In genomic region chr5:75236322-75237316, GRCh38 we compare ENCODE assay signal across 8 cellular contexts.
DNase-seq lines count a peak whose midpoint lies in the region; ATAC-seq and TF ChIP-seq lines count a peak whose summit lies in the region.

A gene with protein sequence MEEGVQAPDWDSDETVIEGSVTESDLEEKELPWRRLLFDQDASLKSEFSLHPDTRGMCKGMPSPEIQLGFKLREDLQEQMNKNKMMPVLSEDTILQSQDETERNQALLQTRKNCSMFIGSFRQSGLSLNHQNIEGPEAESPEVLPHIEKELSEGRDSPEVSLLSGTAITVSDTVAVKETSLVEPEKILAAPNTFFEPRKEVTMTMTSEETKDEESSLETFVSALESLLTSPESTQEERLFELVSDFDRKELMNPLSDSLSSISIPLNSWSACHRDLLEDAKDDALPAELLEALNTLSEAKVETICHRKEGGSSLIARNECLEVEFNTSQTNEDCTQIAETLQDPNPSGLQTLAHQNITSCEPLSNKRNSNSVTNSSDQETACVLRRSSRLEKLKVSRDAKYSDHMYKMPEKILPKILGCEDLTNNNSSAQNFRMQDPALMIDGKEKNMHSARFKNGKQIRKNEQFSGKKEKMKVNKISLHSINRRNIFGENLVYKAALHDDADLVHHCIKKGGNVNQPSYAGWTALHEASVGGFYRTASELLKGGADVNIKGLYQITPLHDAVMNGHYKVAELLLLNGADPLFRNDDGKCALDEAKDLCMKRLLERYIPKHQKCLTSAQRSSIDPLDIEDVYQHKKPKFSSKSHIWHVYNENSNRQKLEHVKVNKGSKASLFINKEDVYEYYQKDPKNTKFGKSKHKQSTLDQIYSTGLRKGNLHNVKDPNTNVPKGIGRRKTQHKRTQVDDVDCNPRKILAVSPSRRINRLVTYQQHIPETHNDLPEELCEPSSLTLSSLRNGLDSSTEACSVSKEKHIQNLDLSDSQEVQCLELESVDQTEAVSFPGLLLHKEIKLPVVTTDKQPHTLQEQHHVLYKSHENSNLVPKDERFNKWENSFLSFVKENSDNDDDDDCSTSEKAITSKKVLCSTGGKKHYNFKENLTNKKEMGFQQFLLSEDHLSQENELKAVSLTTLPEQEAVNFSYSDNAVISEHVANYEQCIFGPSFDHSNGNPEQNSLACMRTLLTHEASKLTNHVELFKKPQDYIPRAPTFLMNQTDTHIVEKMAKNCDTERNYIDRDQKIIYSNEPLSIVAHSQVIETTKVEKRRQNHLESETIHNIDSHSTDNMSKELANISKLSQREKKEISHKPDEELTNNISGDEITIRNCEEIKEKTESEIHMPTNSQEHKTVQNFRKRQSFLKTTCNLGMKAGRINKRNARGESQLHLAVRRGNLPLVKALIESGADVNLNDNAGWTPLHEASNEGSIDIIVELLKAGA (N-terminal part only) (minus strand): TSS chr5:75236878. CDS start chr5:75236686, 192 bp downstream.

- peak within 1 kb of the TSS; percentile 98 for H2AFZ ChIP-seq in OCI-LY1 (ENCODE audit: low read length)

- H3K4me1 ChIP-seq in HUES48 (ENCODE audit: control insufficient read depth, insufficient read depth, low read length) = peaks cover 18% of the 10 kb centered on the region
- peaks cover 14% of the 10 kb centered on the region for H3K4me1 ChIP-seq in OCI-LY1 (ENCODE audit: insufficient read depth, low read length, severe bottlenecking)
- H3K4me1 ChIP-seq in mucosa of stomach (ENCODE audit: control insufficient read depth, insufficient read depth, low read length) = peaks cover 5% of the 10 kb centered on the region

- H3K4me3 ChIP-seq in HUES48 (ENCODE audit: low read depth, low read length) = peak within 1 kb of the TSS; percentile 70
- H3K4me3 ChIP-seq in OCI-LY1 (ENCODE audit: low read depth, low read length, poor library complexity, severe bottlenecking) = peak within 1 kb of the TSS; percentile 73
- H3K4me3 ChIP-seq in mucosa of stomach (ENCODE audit: low read length) = peak within 1 kb of the TSS; percentile 72

- ATAC-seq in GM21390 (IDR thresholded peaks at IDR 0.05; ENCODE audit: unreplicated experiment) = peak; percentile 98

- H3K79me2 ChIP-seq in OCI-LY1 (ENCODE audit: insufficient read depth, low read length) = no peaks in the 10 kb centered on the region

- no peak within 1 kb of the TSS for H3K27ac ChIP-seq in HUES48 (ENCODE audit: low read depth, low read length)
- no peak within 1 kb of the TSS for H3K27ac ChIP-seq in OCI-LY1 (ENCODE audit: low read depth, low read length, poor library complexity, severe bottlenecking)

- H3F3A ChIP-seq in OCI-LY1 (ENCODE audit: insufficient read depth, low read length) = no peaks in the 10 kb centered on the region

- peak; percentile 71 for TF ChIP-seq POLR2A in erythroblast (IDR thresholded peaks at IDR 0.05; ENCODE audit: low read length)

- H3K9ac ChIP-seq in HUES48 (ENCODE audit: low read depth, low read length) (peak within 1 kb of the TSS; percentile 33), OCI-LY1 (ENCODE audit: low read length) (peak within 1 kb of the TSS; percentile 74), mucosa of stomach (ENCODE audit: low read length) (peak within 1 kb of the TSS; percentile 72)

- H3K27me3 ChIP-seq in HUES48 (ENCODE audit: control insufficient read depth, insufficient read depth, low read length) = no peaks in the 10 kb centered on the region
- no peaks in the 10 kb centered on the region for H3K27me3 ChIP-seq in OCI-LY1 (ENCODE audit: insufficient read depth, low read length)
- no peaks in the 10 kb centered on the region for H3K27me3 ChIP-seq in mucosa of stomach (ENCODE audit: control insufficient read depth, insufficient read depth, low read length)

- peak within 1 kb of the TSS; percentile 87 for H3K4me2 ChIP-seq in OCI-LY1 (ENCODE audit: low read length)

- H3K9me3 ChIP-seq in HUES48 (ENCODE audit: control insufficient read depth, insufficient read depth, low read length) (no peaks in the 10 kb centered on the region), OCI-LY1 (ENCODE audit: low read length) (no peaks in the 10 kb centered on the region), mucosa of stomach (ENCODE audit: control insufficient read depth, low read length) (no peaks in the 10 kb centered on the region)

- peak; percentile 62 for TF ChIP-seq CTCF in OCI-LY1 (IDR thresholded peaks at IDR 0.05; ENCODE audit: low read length)

- peak; percentile 41 for DNase-seq in DMS 273 treated with DMSO at 0.1 percent for 48 hours (lab: John Stamatoyannopoulos, UW)
- peak; percentile 88 for DNase-seq in activated T-cell treated with anti-CD3 and anti-CD28 coated beads for 48 hours (ENCODE audit: low read depth)
- peak; percentile 91 to 95 for DNase-seq in erythroblast (lab: John Stamatoyannopoulos, UW)
- DNase-seq in stimulated activated CD8-positive, alpha-beta memory T cell treated with anti-CD3 and anti-CD28 coated beads, Interleukin-4, amount 100 ng/mL, for 48 hours = peak; percentile 90

- no peaks in the 10 kb centered on the region for H3K9me2 ChIP-seq in OCI-LY1 (ENCODE audit: low read depth, low read length)

- H3K36me3 ChIP-seq in HUES48 (ENCODE audit: control insufficient read depth, insufficient read depth, low read length) = no peaks in the 10 kb centered on the region
- H3K36me3 ChIP-seq in OCI-LY1 (ENCODE audit: insufficient read depth, low read length) = no peaks in the 10 kb centered on the region
- no peaks in the 10 kb centered on the region for H3K36me3 ChIP-seq in mucosa of stomach (ENCODE audit: control insufficient read depth, insufficient read depth, low read length)

- no peaks in the 10 kb centered on the region for H4K20me1 ChIP-seq in OCI-LY1 (ENCODE audit: insufficient read depth, low read length)

Comparison
In these comparisons a context has a peak if more than half of its experiments do, and no peak if none do; other contexts are left out.
1. DNase-seq: peak in every context shown above with its lines; median percentile 93 in erythroblast; 90 in stimulated activated CD8-positive, alpha-beta memory T cell treated with anti-CD3 and anti-CD28 coated beads, Interleukin-4, amount 100 ng/mL, for 48 hours; 88 in activated T-cell treated with anti-CD3 and anti-CD28 coated beads for 48 hours; 41 in DMS 273 treated with DMSO at 0.1 percent for 48 hours.